ENCODE assay signal across 8 cellular contexts in genomic region chr2:38634684-38635083, GRCh38. TPM values are rescaled to one million over a fixed set of nuclear protein-coding genes. Genes with fewer than 3 reads are reported as not detected.
A peak's percentile ranks its signal among the peaks of the same experiment; 100 is the strongest.
DNase-seq lines count a peak whose midpoint lies in the region; ATAC-seq, FAIRE-seq and TF ChIP-seq lines count a peak whose summit lies in the region.

No MANE protein-coding gene starts in this region.

- H3K4me3 Mint-ChIP-seq in T-helper 2 cell treated with Interferon-gamma antibody and Interleukin-4, amounts not matched to agents 5 μg/mL and 100 μg/mL, for 36 hours: peak overlapping the region; percentile 58
- no peak overlapping the region for H3K4me3 Mint-ChIP-seq in MCF 10A (ENCODE audit: unreplicated experiment)
- H3K4me3 Mint-ChIP-seq in CD4-positive, alpha-beta T cell: no peak overlapping the region

- peak overlapping the region; percentile 71 for H3K27ac Mint-ChIP-seq in T-helper 2 cell treated with Interferon-gamma antibody and Interleukin-4, amounts not matched to agents 5 μg/mL and 100 μg/mL, for 36 hours
- no peak overlapping the region for H3K27ac Mint-ChIP-seq in MCF 10A (ENCODE audit: low read depth, unreplicated experiment)
- no peak overlapping the region for H3K27ac Mint-ChIP-seq in CD4-positive, alpha-beta T cell

- no peak overlapping the region for H3K27ac ChIP-seq in CD4-positive, alpha-beta T cell (ENCODE audit: low read depth, low read length)

- CTCF ChIA-PET in MCF 10A (lab: Yijun Ruan, JAX): no interaction called here
- CTCF ChIA-PET in CD4-positive, alpha-beta T cell (lab: Charles Lee): interaction anchor here (1.3 kb wide), 1 partner anchor 18 kb away, joined by 3 read pairs; no protein-coding TSS in a partner anchor

- FAIRE-seq in GM12892 (lab: Jason Lieb, UNC) (peak; percentile 78), urothelium cell line (lab: Jason Lieb, UNC) (no peak)

- POLR2A ChIA-PET in MCF 10A (lab: Yijun Ruan, JAX): interaction anchor here (0.9 kb wide), 1 partner anchor 30 kb away, joined by 5 read pairs; no protein-coding TSS in a partner anchor
- POLR2A ChIA-PET in CD4-positive, alpha-beta T cell (lab: Charles Lee): interaction anchor here (0.6 to 1.0 kb wide), 3 partner anchors 12 to 117 kb away, joined by 3 to 4 read pairs (median 3); partner anchors contain the start of gene SRSF7

- TF ChIP-seq CTCF in MCF 10A (IDR thresholded peaks at IDR 0.05; ENCODE audit: unreplicated experiment): no peak
- no peak for TF ChIP-seq CTCF in CD4-positive, alpha-beta T cell (IDR thresholded peaks at IDR 0.05)

- peak; percentile 34 for DNase-seq in GM12892 (ENCODE audit: insufficient read length)
- DNase-seq in T-helper 2 cell treated with Interferon-gamma antibody and Interleukin-4, amounts not matched to agents 5 μg/mL and 100 μg/mL, for 36 hours (ENCODE audit: low spot score): no peak
- DNase-seq in urothelium cell line (ENCODE audit: low spot score): no peak
- DNase-seq in MCF 10A (ENCODE audit: unreplicated experiment): no peak
- DNase-seq in CD4-positive, alpha-beta T cell: no peak
- no peak for DNase-seq in kidney tubule cell (ENCODE audit: low spot score)

- peaks cover 49% of the 10 kb centered on the region for H3K4me1 Mint-ChIP-seq in T-helper 2 cell treated with Interferon-gamma antibody and Interleukin-4, amounts not matched to agents 5 μg/mL and 100 μg/mL, for 36 hours (ENCODE audit: low read depth)
- H3K4me1 Mint-ChIP-seq in MCF 10A (ENCODE audit: insufficient read depth, unreplicated experiment): no peaks in the 10 kb centered on the region
- H3K4me1 Mint-ChIP-seq in CD4-positive, alpha-beta T cell (ENCODE audit: low read depth): peaks cover 15% of the 10 kb centered on the region

- ATAC-seq in GM21390 (IDR thresholded peaks at IDR 0.05; ENCODE audit: unreplicated experiment) (peak; percentile 97), HG03354 (IDR thresholded peaks at IDR 0.05; ENCODE audit: poor library complexity, severe bottlenecking, unreplicated experiment) (peak; percentile 89)
- ATAC-seq in CD4-positive, alpha-beta T cell (ENCODE audit: poor library complexity): no peak

- intact Hi-C loops in MCF 10A (cut with micrococcal nuclease): no loop called here
- intact Hi-C loops in CD4-positive, alpha-beta T cell (cut with DNase I, micrococcal nuclease): no loop called here

- H3K9me3 Mint-ChIP-seq in T-helper 2 cell treated with Interferon-gamma antibody and Interleukin-4, amounts not matched to agents 5 μg/mL and 100 μg/mL, for 36 hours: peaks cover 8% of the 10 kb centered on the region
- no peaks in the 10 kb centered on the region for H3K9me3 Mint-ChIP-seq in MCF 10A (ENCODE audit: unreplicated experiment)
- H3K9me3 Mint-ChIP-seq in CD4-positive, alpha-beta T cell: no peaks in the 10 kb centered on the region

- no peaks in the 10 kb centered on the region for H3K9me3 ChIP-seq in CD4-positive, alpha-beta T cell (ENCODE audit: control insufficient read depth, low read length)

- BruUV-seq in MCF 10A (replicated peaks; lab: Mats Ljungman, UMichigan): no TSS peak

- no peaks in the 10 kb centered on the region for H3K27me3 Mint-ChIP-seq in T-helper 2 cell treated with Interferon-gamma antibody and Interleukin-4, amounts not matched to agents 5 μg/mL and 100 μg/mL, for 36 hours (ENCODE audit: low read depth)
- H3K27me3 Mint-ChIP-seq in MCF 10A (ENCODE audit: insufficient read depth, unreplicated experiment): no peaks in the 10 kb centered on the region
- no peaks in the 10 kb centered on the region for H3K27me3 Mint-ChIP-seq in CD4-positive, alpha-beta T cell

- no peaks in the 10 kb centered on the region for H3K27me3 ChIP-seq in CD4-positive, alpha-beta T cell (ENCODE audit: control insufficient read depth, insufficient read depth, low read length)

- TF ChIP-seq POLR2A in GM12892 (IDR thresholded peaks at IDR 0.05; ENCODE audit: low read depth, low read length): no peak

- peaks cover 7% of the 10 kb centered on the region for H3K36me3 Mint-ChIP-seq in T-helper 2 cell treated with Interferon-gamma antibody and Interleukin-4, amounts not matched to agents 5 μg/mL and 100 μg/mL, for 36 hours (ENCODE audit: low read depth)
- no peaks in the 10 kb centered on the region for H3K36me3 Mint-ChIP-seq in MCF 10A (ENCODE audit: insufficient read depth, unreplicated experiment)
- no peaks in the 10 kb centered on the region for H3K36me3 Mint-ChIP-seq in CD4-positive, alpha-beta T cell (ENCODE audit: low read depth)

RNA-seq across cellular contexts. Expression of gene GALM, which starts 31.2 kb away (rescaled TPM):
- 12.1 TPM for polyA plus RNA-seq in GM12892 (2012; ENCODE audit: missing spikeins)
- total RNA-seq in MCF 10A (2022): not detected in 2 replicates
- total RNA-seq in CD4-positive, alpha-beta T cell: 1 to 10 TPM; 5.9 to 7.0 TPM

RNA-seq across cellular contexts. Expression of gene HNRNPLL, which starts 32.0 kb away (rescaled TPM):
- polyA plus RNA-seq in GM12892 (2012; ENCODE audit: missing spikeins): 24.0 TPM
- total RNA-seq in MCF 10A (2022): 43.4 and 57.7 TPM in 2 replicates
- 10 to 100 TPM; 44.9 to 46.5 TPM for total RNA-seq in CD4-positive, alpha-beta T cell
